ENCODE assay signal across 8 cellular contexts in the genomic region with DNA sequence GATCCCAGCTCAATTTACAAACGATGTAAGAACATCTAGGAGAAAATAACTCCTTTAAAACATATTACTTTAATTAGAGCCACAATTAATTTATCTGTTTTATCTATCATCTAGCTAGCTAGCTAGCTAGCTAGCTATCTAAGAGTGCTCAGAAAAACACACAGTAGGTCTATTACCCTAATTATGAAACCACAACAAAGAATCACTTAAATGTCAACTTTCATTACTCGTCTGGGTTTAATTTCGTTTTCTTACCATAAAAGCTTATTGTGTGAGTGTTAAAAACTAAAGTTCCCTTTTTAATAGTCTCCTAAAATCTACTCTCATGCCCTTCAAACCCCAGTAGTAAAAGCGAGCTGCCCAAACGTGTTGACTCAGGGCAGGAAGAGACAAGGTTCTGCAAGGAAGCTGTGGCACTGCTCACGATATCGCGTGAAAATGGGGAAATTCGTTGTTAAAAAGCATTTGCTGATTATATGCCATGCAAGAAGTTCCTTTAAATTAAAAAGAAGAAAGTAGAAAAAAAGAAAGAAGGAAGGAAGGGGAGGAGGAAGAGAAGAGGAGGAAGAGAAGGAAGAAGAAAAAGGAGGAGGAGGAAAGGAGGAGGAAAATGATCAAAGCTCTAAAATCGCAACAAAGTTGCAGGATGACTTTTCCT. TPM values are rescaled to one million over a fixed set of nuclear protein-coding genes. Genes with fewer than 3 reads are reported as not detected.
DNase-seq lines count a peak whose midpoint lies in the region; ATAC-seq and TF ChIP-seq lines count a peak whose summit lies in the region.

No MANE protein-coding gene starts in this region.

- H3K4me3 ChIP-seq in heart right ventricle: peak overlapping the region; percentile 47 to 71 (median 60)

- H3K9me3 ChIP-seq in heart right ventricle: no peaks in the 10 kb centered on the region

- WGBS in heart right ventricle, 2 donors: 19 to 32% methylated on average over 10 of the region's 10 CpGs

- peaks cover 0 to 41% (median 0%) of the 10 kb centered on the region in 7 donors for H3K27me3 ChIP-seq in heart right ventricle

- DNase-seq in NCI-H82 (lab: John Stamatoyannopoulos, UW): peak; percentile 1
- no peak for DNase-seq in NCI-H82 treated with DMSO at 0.1 percent for 48 hours (lab: John Stamatoyannopoulos, UW; ENCODE audit: unreplicated experiment)
- peak; percentile 17 for DNase-seq in NCI-H526 treated with DMSO at 0.1 percent for 48 hours (lab: John Stamatoyannopoulos, UW)
- DNase-seq in activated effector memory CD4-positive, alpha-beta T cell treated with anti-CD3 and anti-CD28 coated beads, Interleukin-2, amount 50 U/mL, for 16 hours: peak; percentile 63
- DNase-seq in heart right ventricle: peak in 1 of 2 donors; percentile 4
- DNase-seq in sciatic nerve (ENCODE audit: low spot score): no peak

- TF ChIP-seq CTCF in heart right ventricle (IDR thresholded peaks at IDR 0.05): no peak

- no peaks in the 10 kb centered on the region for H3K36me3 ChIP-seq in heart right ventricle

- intact Hi-C loops in heart right ventricle (cut with DNase I) (loop anchor here in 1 of 10 donors (10.0 kb wide), 1 partner anchor 273 kb away; a partner anchor contains a TSS), sciatic nerve (cut with DNase I) (no loop called here)

- peaks cover 0 to 37% (median 0%) of the 10 kb centered on the region in 9 donors for H3K4me1 ChIP-seq in heart right ventricle

- peak in 5 of 8 donors; percentile 25 to 60 (median 54) for ATAC-seq in heart right ventricle
- ATAC-seq in sciatic nerve: peak; percentile 68
- no peak for ATAC-seq in GM18502 (IDR thresholded peaks at IDR 0.05; ENCODE audit: poor library complexity, unreplicated experiment)
- no peak for ATAC-seq in HG03025 (IDR thresholded peaks at IDR 0.05; ENCODE audit: low FRiP score, unreplicated experiment)

- H3K27ac ChIP-seq in heart right ventricle: peak overlapping the region in 9 of 10 donors; percentile 59 to 91 (median 79)

RNA-seq across cellular contexts. Expression of a gene that starts 0.6 kb away (rescaled TPM):
- total RNA-seq in heart right ventricle: 10 to 100 TPM in 2 of 10 donors, 1 to 10 TPM in 8; 3.1 to 41.9 (median 6.1) TPM
- polyA plus RNA-seq in heart right ventricle: 1 to 10 TPM in 1 of 2 donors, under 1 TPM in 1; 0.51 to 2.0 TPM
- total RNA-seq in sciatic nerve: 22.6 TPM

Comparison
In these comparisons a context has a peak if more than half of its experiments do, and no peak if none do; other contexts are left out.
1. DNase-seq: peak in NCI-H82 (single experiment), NCI-H526 treated with DMSO at 0.1 percent for 48 hours (single experiment) and activated effector memory CD4-positive, alpha-beta T cell treated with anti-CD3 and anti-CD28 coated beads, Interleukin-2, amount 50 U/mL, for 16 hours (single experiment); none in NCI-H82 treated with DMSO at 0.1 percent for 48 hours (single experiment) and sciatic nerve (single experiment).
2. ATAC-seq: peak in heart right ventricle (5 of 8) and sciatic nerve (single experiment); none in GM18502 (single experiment) and HG03025 (single experiment).